Comparison of ENCODE assay signal across 1 cellular context in the genomic region with DNA sequence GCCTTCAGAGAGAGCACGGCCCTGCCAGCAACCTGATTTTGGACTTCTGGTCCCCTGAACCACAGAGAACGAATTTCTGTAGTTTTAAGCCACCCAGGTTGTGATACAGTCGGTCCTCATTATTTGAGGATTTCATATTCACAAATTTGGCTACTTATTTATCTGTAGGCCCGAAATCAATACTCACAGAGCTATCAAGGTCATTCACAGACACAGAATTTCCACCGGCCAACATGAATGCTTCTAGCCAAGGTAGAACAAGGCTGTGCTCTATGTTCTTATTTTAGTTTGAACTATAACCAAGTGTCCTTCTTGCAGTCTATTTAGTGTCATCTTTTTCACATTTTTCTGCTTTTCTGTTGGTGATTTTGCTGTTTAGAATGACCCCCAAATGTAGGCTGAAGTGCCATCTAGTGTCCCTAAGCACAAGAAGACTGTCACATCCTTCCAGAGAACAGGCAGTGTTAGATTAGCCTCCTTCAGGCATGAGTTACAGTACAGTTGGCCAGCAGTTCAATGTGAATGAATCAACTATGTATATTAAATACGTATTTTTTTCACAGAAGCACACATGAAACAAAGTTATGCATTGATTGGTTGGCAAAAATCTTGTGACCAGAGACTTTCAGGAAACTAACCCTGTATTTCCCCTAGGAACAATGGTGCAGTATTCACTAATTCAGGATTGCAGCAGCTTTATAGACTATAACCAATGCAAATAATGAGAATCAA.
TF ChIP-seq lines count a peak whose summit lies in the region.

No MANE protein-coding gene starts in this region.

TF ChIP-seq in K562, 482 proteins besides CTCF, POLR2A, EP300 and RAD21 (continued from another document):
- TF ChIP-seq, protein P1, sequence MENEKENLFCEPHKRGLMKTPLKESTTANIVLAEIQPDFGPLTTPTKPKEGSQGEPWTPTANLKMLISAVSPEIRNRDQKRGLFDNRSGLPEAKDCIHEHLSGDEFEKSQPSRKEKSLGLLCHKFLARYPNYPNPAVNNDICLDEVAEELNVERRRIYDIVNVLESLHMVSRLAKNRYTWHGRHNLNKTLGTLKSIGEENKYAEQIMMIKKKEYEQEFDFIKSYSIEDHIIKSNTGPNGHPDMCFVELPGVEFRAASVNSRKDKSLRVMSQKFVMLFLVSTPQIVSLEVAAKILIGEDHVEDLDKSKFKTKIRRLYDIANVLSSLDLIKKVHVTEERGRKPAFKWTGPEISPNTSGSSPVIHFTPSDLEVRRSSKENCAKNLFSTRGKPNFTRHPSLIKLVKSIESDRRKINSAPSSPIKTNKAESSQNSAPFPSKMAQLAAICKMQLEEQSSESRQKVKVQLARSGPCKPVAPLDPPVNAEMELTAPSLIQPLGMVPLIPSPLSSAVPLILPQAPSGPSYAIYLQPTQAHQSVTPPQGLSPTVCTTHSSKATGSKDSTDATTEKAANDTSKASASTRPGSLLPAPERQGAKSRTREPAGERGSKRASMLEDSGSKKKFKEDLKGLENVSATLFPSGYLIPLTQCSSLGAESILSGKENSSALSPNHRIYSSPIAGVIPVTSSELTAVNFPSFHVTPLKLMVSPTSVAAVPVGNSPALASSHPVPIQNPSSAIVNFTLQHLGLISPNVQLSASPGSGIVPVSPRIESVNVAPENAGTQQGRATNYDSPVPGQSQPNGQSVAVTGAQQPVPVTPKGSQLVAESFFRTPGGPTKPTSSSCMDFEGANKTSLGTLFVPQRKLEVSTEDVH (IDR thresholded peaks at IDR 0.05; ENCODE audit: low read depth, partially characterized antibody): no peak
- TF ChIP-seq, protein P2, sequence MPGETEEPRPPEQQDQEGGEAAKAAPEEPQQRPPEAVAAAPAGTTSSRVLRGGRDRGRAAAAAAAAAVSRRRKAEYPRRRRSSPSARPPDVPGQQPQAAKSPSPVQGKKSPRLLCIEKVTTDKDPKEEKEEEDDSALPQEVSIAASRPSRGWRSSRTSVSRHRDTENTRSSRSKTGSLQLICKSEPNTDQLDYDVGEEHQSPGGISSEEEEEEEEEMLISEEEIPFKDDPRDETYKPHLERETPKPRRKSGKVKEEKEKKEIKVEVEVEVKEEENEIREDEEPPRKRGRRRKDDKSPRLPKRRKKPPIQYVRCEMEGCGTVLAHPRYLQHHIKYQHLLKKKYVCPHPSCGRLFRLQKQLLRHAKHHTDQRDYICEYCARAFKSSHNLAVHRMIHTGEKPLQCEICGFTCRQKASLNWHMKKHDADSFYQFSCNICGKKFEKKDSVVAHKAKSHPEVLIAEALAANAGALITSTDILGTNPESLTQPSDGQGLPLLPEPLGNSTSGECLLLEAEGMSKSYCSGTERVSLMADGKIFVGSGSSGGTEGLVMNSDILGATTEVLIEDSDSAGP (CRISPR knock-in tag; IDR thresholded peaks at IDR 0.05): no peak
- TF ChIP-seq, protein P3, sequence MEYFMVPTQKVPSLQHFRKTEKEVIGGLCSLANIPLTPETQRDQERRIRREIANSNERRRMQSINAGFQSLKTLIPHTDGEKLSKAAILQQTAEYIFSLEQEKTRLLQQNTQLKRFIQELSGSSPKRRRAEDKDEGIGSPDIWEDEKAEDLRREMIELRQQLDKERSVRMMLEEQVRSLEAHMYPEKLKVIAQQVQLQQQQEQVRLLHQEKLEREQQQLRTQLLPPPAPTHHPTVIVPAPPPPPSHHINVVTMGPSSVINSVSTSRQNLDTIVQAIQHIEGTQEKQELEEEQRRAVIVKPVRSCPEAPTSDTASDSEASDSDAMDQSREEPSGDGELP (CRISPR knock-in tag; IDR thresholded peaks at IDR 0.05; ENCODE audit: borderline replicate concordance): no peak
